In the genomic region with DNA sequence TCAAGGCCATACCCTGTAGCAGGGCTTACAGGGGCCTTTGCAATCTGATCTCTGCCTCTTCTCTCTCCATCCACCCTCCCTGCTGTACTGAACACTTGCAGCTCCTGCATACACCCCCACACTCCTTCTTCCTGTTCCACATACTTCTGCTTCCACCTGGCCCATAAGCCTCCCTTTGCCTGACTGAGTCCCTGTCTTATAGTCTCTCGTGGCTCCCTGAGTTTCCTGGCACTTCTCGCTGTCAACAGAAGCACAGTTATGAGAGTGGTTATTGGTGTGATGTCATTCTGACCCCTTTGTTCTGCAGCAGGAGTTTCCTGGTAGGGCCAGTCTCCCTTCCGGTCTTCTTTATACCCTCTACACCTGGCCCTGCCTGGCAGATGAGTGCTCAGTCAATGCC, we compare ENCODE assay signal across 1 cellular context.
TF ChIP-seq lines count a peak whose summit lies in the region.

No MANE protein-coding gene starts in this region.

TF ChIP-seq in GM12878, 131 proteins besides CTCF, POLR2A, EP300 and RAD21:
- TF ChIP-seq EGR1 (IDR thresholded peaks at IDR 0.05; ENCODE audit: borderline replicate concordance in 1 of 2, low read depth in 2 of 2, low read length in 2 of 2) (0 out of 3 replicates have a peak, but pooled peaks of 1 of the 2 experiments have one; percentile 5), SREBF2 (IDR thresholded peaks at IDR 0.05; ENCODE audit: low read length) (no peak), CREB1 (IDR thresholded peaks at IDR 0.05; ENCODE audit: low read depth) (0 out of 2 replicates have a peak, but pooled peaks have one; percentile 37), SIN3A (IDR thresholded peaks at IDR 0.05; ENCODE audit: low read depth, low read length) (no peak), MYB (IDR thresholded peaks at IDR 0.05; ENCODE audit: borderline replicate concordance, low read depth, low read length) (no peak), SMARCA5 (IDR thresholded peaks at IDR 0.05) (no peak)
- TF ChIP-seq, protein P1, sequence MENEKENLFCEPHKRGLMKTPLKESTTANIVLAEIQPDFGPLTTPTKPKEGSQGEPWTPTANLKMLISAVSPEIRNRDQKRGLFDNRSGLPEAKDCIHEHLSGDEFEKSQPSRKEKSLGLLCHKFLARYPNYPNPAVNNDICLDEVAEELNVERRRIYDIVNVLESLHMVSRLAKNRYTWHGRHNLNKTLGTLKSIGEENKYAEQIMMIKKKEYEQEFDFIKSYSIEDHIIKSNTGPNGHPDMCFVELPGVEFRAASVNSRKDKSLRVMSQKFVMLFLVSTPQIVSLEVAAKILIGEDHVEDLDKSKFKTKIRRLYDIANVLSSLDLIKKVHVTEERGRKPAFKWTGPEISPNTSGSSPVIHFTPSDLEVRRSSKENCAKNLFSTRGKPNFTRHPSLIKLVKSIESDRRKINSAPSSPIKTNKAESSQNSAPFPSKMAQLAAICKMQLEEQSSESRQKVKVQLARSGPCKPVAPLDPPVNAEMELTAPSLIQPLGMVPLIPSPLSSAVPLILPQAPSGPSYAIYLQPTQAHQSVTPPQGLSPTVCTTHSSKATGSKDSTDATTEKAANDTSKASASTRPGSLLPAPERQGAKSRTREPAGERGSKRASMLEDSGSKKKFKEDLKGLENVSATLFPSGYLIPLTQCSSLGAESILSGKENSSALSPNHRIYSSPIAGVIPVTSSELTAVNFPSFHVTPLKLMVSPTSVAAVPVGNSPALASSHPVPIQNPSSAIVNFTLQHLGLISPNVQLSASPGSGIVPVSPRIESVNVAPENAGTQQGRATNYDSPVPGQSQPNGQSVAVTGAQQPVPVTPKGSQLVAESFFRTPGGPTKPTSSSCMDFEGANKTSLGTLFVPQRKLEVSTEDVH (IDR thresholded peaks at IDR 0.05; ENCODE audit: low read depth, partially characterized antibody): no peak
